Comparison of ENCODE assay signal across 17 cellular contexts in the genomic region with DNA sequence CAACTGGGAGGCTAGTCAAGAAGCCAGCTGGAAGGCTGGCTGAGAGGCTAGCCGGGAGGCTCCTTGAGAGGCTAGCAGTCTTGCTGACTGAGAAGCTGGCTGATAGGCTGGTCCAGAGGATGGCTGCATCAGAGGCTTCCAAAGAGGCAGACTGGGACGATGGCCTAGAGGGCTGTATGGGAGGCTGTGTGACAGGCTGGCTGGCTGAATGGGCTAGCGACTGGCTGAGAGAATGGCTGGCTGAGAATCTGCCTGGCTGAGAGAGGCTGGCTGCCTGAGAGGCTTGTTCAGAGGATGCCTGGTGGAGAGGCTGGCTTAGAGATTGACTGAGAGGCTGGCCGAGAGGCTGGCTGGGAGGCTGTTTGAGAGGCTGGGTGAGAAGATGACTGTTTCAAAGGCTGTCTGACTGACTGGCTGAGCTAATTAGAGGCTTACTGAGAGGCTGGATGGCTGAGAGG. TPM values are rescaled to one million over a fixed set of nuclear protein-coding genes. Genes with fewer than 3 reads are reported as not detected.
DNase-seq lines count a peak whose midpoint lies in the region; ATAC-seq and TF ChIP-seq lines count a peak whose summit lies in the region.
"Had no signal": no experiment of that assay in that cellular context is flagged by ENCODE, and none has a peak within 500 bp of the region (broad histone marks: within the 10 kb centered on the region; RNA-seq: fewer than 3 reads in every experiment).

No MANE protein-coding gene starts in this region.

- intact Hi-C loops in esophagus muscularis mucosa (cut with DNase I): no loop called here
- intact Hi-C loops in lower lobe of right lung (cut with DNase I): no loop called here

- ATAC-seq in lower lobe of right lung (no peak), upper lobe of left lung (ENCODE audit: low FRiP score in 2 of 2) (no peak)
- ATAC-seq: activated CD4-positive, CD25-positive, alpha-beta regulatory T cell treated with anti-CD3 and anti-CD28 coated beads, Interleukin-2, amount 50 U/mL, for 24 hours; HCT116; SK-N-SH treated with all-trans-retinoic acid at 6 μM for 48 hours had no signal

- H3K36me3 ChIP-seq in esophagus muscularis mucosa: no peaks in the 10 kb centered on the region
- H3K36me3 ChIP-seq in lower lobe of right lung: no peaks in the 10 kb centered on the region
- H3K36me3 ChIP-seq in upper lobe of left lung: no peaks in the 10 kb centered on the region
- H3K36me3 ChIP-seq: BLaER1 treated with 17β-estradiol and CSF1 and Interleukin-3, amounts not matched to agents 10 nM and 100 nM; Peyer's patch had no signal

- DNase-seq in NCI-H510A (lab: John Stamatoyannopoulos, UW) (peak; percentile 75), NCI-H510A treated with DMSO at 0.1 percent for 48 hours (lab: John Stamatoyannopoulos, UW) (no peak), esophagus muscularis mucosa (ENCODE audit: extremely low spot score) (no peak), lower lobe of right lung (no peak), upper lobe of left lung (no peak), NCI-H128 (lab: John Stamatoyannopoulos, UW; ENCODE audit: unreplicated experiment) (no peak), cortex of kidney (lab: John Stamatoyannopoulos, UW) (no peak), A172 (ENCODE audit: low spot score) (no peak)
- DNase-seq: effector memory CD4-positive, alpha-beta T cell; Peyer's patch; T-helper 9 cell had no signal

- WGBS in esophagus muscularis mucosa: 75% methylated on average over 3 of the region's 4 CpGs
- 43 to 58% methylated on average over 3 to 4 of the region's 4 CpGs for WGBS in upper lobe of left lung, 2 donors

- TF ChIP-seq POLR2A in esophagus muscularis mucosa (IDR thresholded peaks at IDR 0.05; ENCODE audit: low read depth) (no peak), upper lobe of left lung (IDR thresholded peaks at IDR 0.05) (no peak)

- H3K4me3 ChIP-seq in esophagus muscularis mucosa: peak overlapping the region in 2 of 4 donors; percentile 3 to 6
- no peak overlapping the region for H3K4me3 ChIP-seq in lower lobe of right lung
- no peak overlapping the region for H3K4me3 ChIP-seq in upper lobe of left lung
- H3K4me3 ChIP-seq: BLaER1 treated with 17β-estradiol and CSF1 and Interleukin-3, amounts not matched to agents 10 nM and 100 nM; Peyer's patch had no signal

- TF ChIP-seq EP300 in esophagus muscularis mucosa (IDR thresholded peaks at IDR 0.05) (no peak), upper lobe of left lung (IDR thresholded peaks at IDR 0.05) (no peak)

- peaks cover 0 to 43% (median 23%) of the 10 kb centered on the region in 4 donors for H3K4me1 ChIP-seq in esophagus muscularis mucosa
- H3K4me1 ChIP-seq in lower lobe of right lung: peaks cover 19% of the 10 kb centered on the region
- peaks cover 4 to 32% (median 23%) of the 10 kb centered on the region in 4 donors for H3K4me1 ChIP-seq in upper lobe of left lung
- H3K4me1 ChIP-seq: BLaER1 treated with 17β-estradiol and CSF1 and Interleukin-3, amounts not matched to agents 10 nM and 100 nM; Peyer's patch had no signal

- H3K9me3 ChIP-seq in esophagus muscularis mucosa (no peaks in the 10 kb centered on the region), lower lobe of right lung (no peaks in the 10 kb centered on the region), upper lobe of left lung (no peaks in the 10 kb centered on the region)
- H3K9me3 ChIP-seq: BLaER1 treated with 17β-estradiol and CSF1 and Interleukin-3, amounts not matched to agents 10 nM and 100 nM; Peyer's patch had no signal

- no peak for TF ChIP-seq CTCF in esophagus muscularis mucosa (IDR thresholded peaks at IDR 0.05)
- no peak for TF ChIP-seq CTCF in lower lobe of right lung (IDR thresholded peaks at IDR 0.05)
- TF ChIP-seq CTCF in upper lobe of left lung (IDR thresholded peaks at IDR 0.05): no peak

- peak overlapping the region; percentile 45 to 68 (median 60) for H3K27ac ChIP-seq in esophagus muscularis mucosa (replicated peaks in 1 of 4)
- peak overlapping the region; percentile 49 for H3K27ac ChIP-seq in lower lobe of right lung
- peak overlapping the region in 3 of 4 donors; percentile 45 to 75 (median 72) for H3K27ac ChIP-seq in upper lobe of left lung
- H3K27ac ChIP-seq: BLaER1 treated with 17β-estradiol and CSF1 and Interleukin-3, amounts not matched to agents 10 nM and 100 nM had no signal

- H3K27me3 ChIP-seq in esophagus muscularis mucosa (no peaks in the 10 kb centered on the region), lower lobe of right lung (ENCODE audit: low read depth) (no peaks in the 10 kb centered on the region), upper lobe of left lung (no peaks in the 10 kb centered on the region)
- H3K27me3 ChIP-seq: Peyer's patch had no signal

RNA-seq across cellular contexts. Expression of gene ACSM2B, which starts 34.8 kb away (rescaled TPM):
- total RNA-seq in esophagus muscularis mucosa: not detected
- total RNA-seq in lower lobe of right lung: not detected
- total RNA-seq in upper lobe of left lung: under 1 TPM in 3 of 6 donors, not detected in 3; 0.17 to 0.34 (median 0.20) TPM
- not detected in 2 replicates for total RNA-seq in A172 (2014; rRNA removed; shearing (Covaris generic))
- total RNA-seq: A673, Peyer's patch, sciatic nerve had no signal
